ENCODE assay signal across 9 cellular contexts in genomic region chr5:52409835-52410234, GRCh38.
"Had no signal": no experiment of that assay in that cellular context is flagged by ENCODE, and none has a peak within 500 bp of the region (broad histone marks: within the 10 kb centered on the region; RNA-seq: fewer than 3 reads in every experiment).

No MANE protein-coding gene starts in this region.

- H3K4me2 ChIP-seq: GM23338 had no signal

- H3K9me3 ChIP-seq: HAP-1 had no signal

- H3K4me1 ChIP-seq: HAP-1 had no signal

- DNase-seq: GM23248, GOT3, H7, H9, HCEC 1CT, HFFc6 had no signal

- H3K4me3 Mint-ChIP-seq: GM23338, H9, HFFc6 had no signal

- ATAC-seq: GM23338, HCT116 had no signal

- H3K27ac ChIP-seq: GM23248 had no signal

- H3K4me3 ChIP-seq: GM23248, GM23338, HAP-1 had no signal

- H3K27ac Mint-ChIP-seq: GM23338, HFFc6 had no signal

- H2AFZ ChIP-seq: GM23248, GM23338 had no signal

- H3K36me3 ChIP-seq: HAP-1 had no signal
